ENCODE assay signal across 8 cellular contexts in the genomic region with DNA sequence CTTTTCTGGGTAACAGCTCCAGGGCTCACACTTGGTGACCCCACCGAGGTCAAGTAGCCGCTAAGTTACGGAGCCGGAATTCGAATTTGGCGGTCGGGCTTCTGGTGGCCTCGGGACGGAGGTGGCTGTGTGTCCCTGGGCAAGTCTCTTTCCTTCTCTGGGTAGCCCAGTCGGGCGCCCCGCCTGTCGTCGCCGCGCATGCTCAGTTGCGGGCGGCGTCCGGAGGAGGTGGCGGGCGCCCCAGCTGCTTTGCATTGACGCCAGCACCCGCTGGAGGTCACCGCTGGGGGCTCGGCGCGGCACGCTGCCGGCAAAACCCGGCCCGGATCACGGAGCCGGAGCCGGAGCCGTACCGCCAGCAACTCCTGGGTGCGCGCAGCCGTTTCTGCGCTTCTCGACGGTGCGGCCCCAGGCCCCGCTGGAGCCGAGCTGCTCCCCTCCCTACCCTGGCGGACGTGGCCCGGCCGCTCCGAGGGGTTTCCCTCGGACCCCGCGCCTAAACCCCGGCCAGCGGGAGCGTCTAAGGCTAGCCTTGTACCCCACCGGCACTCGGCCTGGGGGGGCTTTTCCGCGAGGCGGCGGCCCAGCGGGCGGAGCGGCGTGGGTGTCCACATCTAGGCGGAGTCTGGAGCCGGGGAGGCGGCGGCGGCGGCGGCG.
DNase-seq lines count a peak whose midpoint lies in the region; ATAC-seq lines count a peak whose summit lies in the region.

No MANE protein-coding gene starts in this region.

- peak overlapping the region; percentile 88 for H3K27ac ChIP-seq in cingulate gyrus (ENCODE audit: low read depth, low read length)

- ATAC-seq in GM19035 (IDR thresholded peaks at IDR 0.05; ENCODE audit: unreplicated experiment) (peak; percentile 53), HG03342 (IDR thresholded peaks at IDR 0.05; ENCODE audit: unreplicated experiment) (peak; percentile 65)

- peak; percentile 86 to 88 for DNase-seq in AML-193 (lab: John Stamatoyannopoulos, UW)
- DNase-seq in NCI-H446 treated with DMSO at 0.1 percent for 48 hours (lab: John Stamatoyannopoulos, UW), result peak; percentile 84
- DNase-seq in activated CD4-positive, alpha-beta T cell treated with anti-CD3 and anti-CD28 coated beads for 1 hour, result peak; percentile 94
- DNase-seq in left kidney (ENCODE audit: low read depth, low spot score), result peak; percentile 98
- DNase-seq in stimulated activated CD4-positive, alpha-beta T cell treated with anti-CD3 and anti-CD28 coated beads, Interleukin-1b, Interleukin-23, amount 100 ng/mL, for 48 hours, result peak; percentile 96

Comparison
In these comparisons a context has a peak if more than half of its experiments do, and no peak if none do; other contexts are left out.
1. Peak in every context shown above with its lines: DNase-seq, ATAC-seq and H3K27ac ChIP-seq.